In the genomic region with DNA sequence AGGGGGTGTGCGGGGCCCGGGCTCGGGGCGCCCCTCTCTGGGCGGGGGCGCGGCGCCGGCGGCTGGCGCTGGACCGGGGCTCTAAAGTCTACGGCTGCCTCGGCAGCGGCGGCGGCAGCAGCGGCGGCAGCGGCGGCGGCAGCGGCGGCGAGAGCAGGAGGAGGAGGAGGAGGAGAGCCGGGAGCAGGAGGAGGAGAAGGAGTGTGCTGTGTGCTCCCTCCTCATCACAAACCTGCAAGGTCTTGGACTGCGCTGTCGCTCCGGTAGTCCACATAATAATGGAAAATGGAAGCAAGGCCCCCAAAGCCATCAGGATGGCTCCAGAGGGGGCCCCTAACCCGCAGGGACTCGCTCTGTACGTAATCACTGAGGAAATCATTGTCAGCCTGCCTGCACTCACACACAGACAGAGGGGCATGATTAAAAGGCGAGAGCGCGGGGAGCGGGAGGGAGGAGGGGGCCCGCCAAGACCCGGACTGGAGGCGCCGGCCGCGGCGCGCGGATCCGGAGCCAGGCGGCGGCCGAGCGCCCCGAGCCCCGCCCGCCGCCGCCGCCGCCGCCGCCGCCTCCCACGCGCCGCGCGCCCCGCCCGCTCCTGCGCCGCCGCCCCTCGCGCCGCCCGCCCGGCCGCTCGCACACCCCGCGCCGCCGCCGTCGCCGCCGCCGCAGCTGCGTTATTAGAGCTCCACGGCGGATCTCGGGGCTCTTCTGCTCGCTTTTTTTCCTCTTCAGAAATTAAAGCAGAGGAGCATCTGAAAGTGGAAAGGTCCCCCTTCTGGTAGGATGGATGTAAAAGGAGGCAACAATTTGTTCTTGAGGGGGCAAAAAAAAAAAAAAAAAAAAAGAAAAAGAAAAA, we compare ENCODE assay signal across 9 cellular contexts. TPM values are rescaled to one million over a fixed set of nuclear protein-coding genes. Genes with fewer than 3 reads are reported as not detected.
A peak's percentile ranks its signal among the peaks of the same experiment; 100 is the strongest.
DNase-seq lines count a peak whose midpoint lies in the region; ATAC-seq and TF ChIP-seq lines count a peak whose summit lies in the region.
"Had no signal": no experiment of that assay in that cellular context is flagged by ENCODE, and none has a peak within 500 bp of the region (broad histone marks: within the 10 kb centered on the region; RNA-seq: fewer than 3 reads in every experiment).

A gene (minus strand): TSS at position 394 of the 856 bp plus-strand sequence. CDS start 1,220 bp downstream, outside the sequence.

- peak; percentile 66 for ATAC-seq in GM21447 (IDR thresholded peaks at IDR 0.05; ENCODE audit: unreplicated experiment)

- WGBS in HUES64 = under 1% methylated on average over 91 of the region's 91 CpGs

- no TSS peak for BruUV-seq in OCI-LY7 (replicated peaks; lab: Mats Ljungman, UMichigan)

- no peaks in the 10 kb centered on the region for H3K79me2 ChIP-seq in OCI-LY7 (ENCODE audit: insufficient read depth, low read depth, low read length)

- H3K27ac ChIP-seq in HUES64 (ENCODE audit: low read depth, low read length) = peak within 1 kb of the TSS; percentile 77
- H3K27ac ChIP-seq in OCI-LY7 (ENCODE audit: low read depth, low read length, poor library complexity, severe bottlenecking) = no peak within 1 kb of the TSS
- peak within 1 kb of the TSS; percentile 28 for H3K27ac ChIP-seq in muscle layer of duodenum (ENCODE audit: low read length)
- peak within 1 kb of the TSS; percentile 32 for H3K27ac ChIP-seq in stomach smooth muscle (ENCODE audit: low read length)

- H3K4me1 ChIP-seq in HUES64 (ENCODE audit: insufficient read depth, low read length) = peaks cover 18% of the 10 kb centered on the region
- H3K4me1 ChIP-seq in OCI-LY7 (ENCODE audit: insufficient read depth, low read length, poor library complexity, severe bottlenecking) = peaks cover 19% of the 10 kb centered on the region
- peaks cover 0 to 13% of the 10 kb centered on the region in 2 donors for H3K4me1 ChIP-seq in muscle layer of duodenum (ENCODE audit: control insufficient read depth in 1 of 2, insufficient read depth in 2 of 2, low read length in 2 of 2)
- peaks cover 5% of the 10 kb centered on the region for H3K4me1 ChIP-seq in stomach smooth muscle (ENCODE audit: control insufficient read depth, insufficient read depth, low read length)

- no peaks in the 10 kb centered on the region for H3K9me2 ChIP-seq in OCI-LY7 (ENCODE audit: insufficient read depth, low read length)

- H3K4me3 ChIP-seq in HUES64 (ENCODE audit: low read length) (peak within 1 kb of the TSS; percentile 94), OCI-LY7 (ENCODE audit: low read depth, low read length, poor library complexity, severe bottlenecking) (peak within 1 kb of the TSS; percentile 71), fibroblast of mammary gland (ENCODE audit: control insufficient read depth, low read depth, low read length) (peak within 1 kb of the TSS; percentile 79), muscle layer of duodenum (ENCODE audit: low read depth in 1 of 2, low read length in 2 of 2) (peak within 1 kb of the TSS; percentile 61 to 84), stomach smooth muscle (ENCODE audit: low read length in 2 of 2) (peak within 1 kb of the TSS; percentile 83 to 86)

- H3K27me3 ChIP-seq in HUES64 (ENCODE audit: insufficient read depth, low read length) (peaks cover 71% of the 10 kb centered on the region), muscle layer of duodenum (ENCODE audit: low read depth, low read length) (peaks cover 7% of the 10 kb centered on the region), stomach smooth muscle (ENCODE audit: control insufficient read depth in 1 of 2, insufficient read depth in 2 of 2, low read length in 2 of 2) (peaks cover 13 to 24% of the 10 kb centered on the region in 2 donors)

- no peaks in the 10 kb centered on the region for H4K20me1 ChIP-seq in OCI-LY7 (ENCODE audit: insufficient read depth, low read length)

- peak within 1 kb of the TSS; percentile 74 for H2AFZ ChIP-seq in OCI-LY7 (ENCODE audit: low read length)

- H3K4me2 ChIP-seq in OCI-LY7 (ENCODE audit: low read length) = peak within 1 kb of the TSS; percentile 91

- H3K9me3 ChIP-seq in HUES64 (ENCODE audit: insufficient read depth, low read depth, low read length) (no peaks in the 10 kb centered on the region), OCI-LY7 (ENCODE audit: low read length) (no peaks in the 10 kb centered on the region), muscle layer of duodenum (ENCODE audit: control insufficient read depth in 1 of 2, low read length in 2 of 2) (no peaks in the 10 kb centered on the region), stomach smooth muscle (ENCODE audit: control insufficient read depth in 2 of 2, low read length in 2 of 2) (no peaks in the 10 kb centered on the region)

- in situ Hi-C loops in Caki2 (cut with HindIII; ENCODE audit: low pct_unique_long_range_greater_than_20kb, low sequenced_read_pairs) = no loop called here

- POLR2A ChIA-PET in OCI-LY7 (lab: Charles Lee) = interaction anchor here (0.6 to 1.1 kb wide), 2 partner anchors 9 to 735 kb away, joined by 3 to 5 read pairs; no protein-coding TSS in a partner anchor

- intact Hi-C loops in OCI-LY7 (cut with micrococcal nuclease; ENCODE audit: unreplicated experiment) = loop anchor here (5.0 kb wide), 2 partner anchors 230 to 475 kb away; no protein-coding TSS in a partner anchor

- no peaks in the 10 kb centered on the region for H3K36me3 ChIP-seq in HUES64 (ENCODE audit: insufficient read depth, low read length)
- no peaks in the 10 kb centered on the region for H3K36me3 ChIP-seq in OCI-LY7 (ENCODE audit: insufficient read depth, low read length)
- H3K36me3 ChIP-seq in muscle layer of duodenum (ENCODE audit: control insufficient read depth in 1 of 2, insufficient read depth in 2 of 2, low read length in 2 of 2) = no peaks in the 10 kb centered on the region
- no peaks in the 10 kb centered on the region for H3K36me3 ChIP-seq in stomach smooth muscle (ENCODE audit: control insufficient read depth in 2 of 2, insufficient read depth in 2 of 2, low read length in 2 of 2)

- H3K9ac ChIP-seq in HUES64 (ENCODE audit: low read depth, low read length) (peak within 1 kb of the TSS; percentile 84), stomach smooth muscle (ENCODE audit: low read length in 2 of 2) (peak within 1 kb of the TSS; percentile 55 to 66)

- 0 out of 2 replicates have a peak, but pooled peaks have one; percentile 4 for TF ChIP-seq CTCF in OCI-LY7 (conservative IDR thresholded peaks at IDR 0.05; ENCODE audit: low read length)
- TF ChIP-seq CTCF in fibroblast of mammary gland (conservative IDR thresholded peaks at IDR 0.05; ENCODE audit: control insufficient read depth, insufficient read depth, low read depth, low read length) = peak; percentile 39

- CTCF ChIA-PET in OCI-LY7 (lab: Charles Lee; ENCODE audit: unreplicated experiment) = no interaction called here

- peak; percentile 69 for DNase-seq in Caki2 (ENCODE audit: low read depth)
- peak; percentile 80 for DNase-seq in OCI-LY7 (ENCODE audit: low spot score)
- peak; percentile 48 for DNase-seq in activated gamma-delta T cell treated with Interleukin-2 at 50 U/mL for 16 hours
- peak; percentile 90 for DNase-seq in fibroblast of mammary gland (ENCODE audit: low read depth)

RNA-seq across cellular contexts. Expression of the gene that starts here (rescaled TPM):
- total RNA-seq in Caki2 (2014; rRNA removed; shearing (Covaris generic); ENCODE audit: low replicate concordance) = not detected in 2 replicates
- polyA plus RNA-seq in HUES64 (2013, experiment 1 of 2) = 18.0 TPM
- 24.3 TPM for polyA plus RNA-seq in HUES64 (2013, experiment 2 of 2)
- total RNA-seq in OCI-LY7 (2014; rRNA removed; shearing (Covaris generic)) = 0.18 and 0.85 TPM in 2 replicates
- total RNA-seq in OCI-LY7 (2022) = 2.8 and 4.0 TPM in 2 replicates
- total RNA-seq: activated CD8-positive, alpha-beta memory T cell treated with anti-CD3 and anti-CD28 coated beads for 36 hours had no signal

Comparison
In these comparisons a context has a peak if more than half of its experiments do, and no peak if none do; other contexts are left out.
1. Peak in DNase-seq in Caki2; RNA of the gene not detected or under 1 TPM.